ENCODE assay signal across 19 cellular contexts in the genomic region with DNA sequence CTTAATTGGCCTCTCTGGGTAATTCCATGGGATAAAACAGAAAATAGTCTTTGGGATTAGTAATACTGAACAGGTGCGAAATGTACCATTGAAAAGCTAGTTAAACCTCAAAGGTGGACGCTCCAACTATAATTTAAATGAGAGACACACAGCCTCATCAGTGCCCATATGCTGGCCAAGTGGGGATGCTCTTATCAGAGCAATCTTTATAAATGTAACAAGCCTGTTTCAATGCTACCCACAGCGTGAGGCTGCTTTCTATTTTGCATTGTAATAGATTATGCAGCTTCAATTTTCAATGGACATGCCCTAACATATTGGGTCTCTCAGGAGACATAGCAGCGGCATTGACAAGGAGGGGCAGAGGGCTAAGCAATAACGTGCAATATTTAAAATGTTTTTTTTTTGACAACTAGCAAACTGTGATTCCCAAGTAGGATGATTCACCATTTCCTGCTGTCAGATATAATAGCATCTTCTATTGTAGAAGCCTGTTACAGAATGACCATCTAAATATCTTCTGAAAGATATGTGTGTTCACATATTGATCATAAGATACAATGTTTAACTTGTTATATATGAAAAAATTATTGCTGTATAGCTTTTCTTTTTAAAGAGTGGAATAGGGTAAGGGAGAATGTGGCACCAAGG.
DNase-seq lines count a peak whose midpoint lies in the region; ATAC-seq and TF ChIP-seq lines count a peak whose summit lies in the region.
"Had no signal": no experiment of that assay in that cellular context is flagged by ENCODE, and none has a peak within 500 bp of the region (broad histone marks: within the 10 kb centered on the region; RNA-seq: fewer than 3 reads in every experiment).

No MANE protein-coding gene starts in this region.

- no peak for ATAC-seq in esophagus mucosa
- ATAC-seq in GM21825 (IDR thresholded peaks at IDR 0.05; ENCODE audit: unreplicated experiment) = no peak
- ATAC-seq: T-cell had no signal

- no peaks in the 10 kb centered on the region for H3K36me3 Mint-ChIP-seq in osteocyte (ENCODE audit: unreplicated experiment)
- H3K36me3 Mint-ChIP-seq: T-cell had no signal

- H3K4me1 Mint-ChIP-seq in osteocyte (ENCODE audit: unreplicated experiment) = peaks cover 30% of the 10 kb centered on the region
- H3K4me1 Mint-ChIP-seq: T-cell had no signal

- H3K9me3 Mint-ChIP-seq in osteocyte (ENCODE audit: unreplicated experiment) = no peaks in the 10 kb centered on the region
- H3K9me3 Mint-ChIP-seq: CD4-positive, alpha-beta T cell; T-cell had no signal

- no peak overlapping the region for H3K4me3 Mint-ChIP-seq in osteocyte (ENCODE audit: unreplicated experiment)
- H3K4me3 Mint-ChIP-seq: CD4-positive, alpha-beta T cell; T-cell had no signal

- H3K27ac Mint-ChIP-seq in osteocyte (ENCODE audit: unreplicated experiment) = peak overlapping the region; percentile 71
- H3K27ac Mint-ChIP-seq: CD4-positive, alpha-beta T cell; T-cell had no signal

- peak; percentile 17 for DNase-seq in EL
- DNase-seq in NCI-H69 (lab: John Stamatoyannopoulos, UW) = peak; percentile 47
- DNase-seq in amniotic stem cell (lab: John Stamatoyannopoulos, UW) = peak; percentile 1
- DNase-seq in osteocyte (ENCODE audit: extremely low spot score, unreplicated experiment) = no peak
- no peak for DNase-seq in T-helper 9 cell
- DNase-seq: Caco-2; CD4-positive, alpha-beta T cell; DMS 273 treated with DMSO at 0.1 percent for 48 hours; DMS79 treated with DMSO at 0.1 percent for 48 hours; KG1; NCI-H1092 treated with DMSO at 0.1 percent for 48 hours; NCI-H146; NCI-H2029; NCI-H446; RPMI8226; SHP77; T-cell had no signal

- TF ChIP-seq CTCF in osteocyte (IDR thresholded peaks at IDR 0.05) = no peak

- H3K27me3 Mint-ChIP-seq in osteocyte (ENCODE audit: unreplicated experiment) = no peaks in the 10 kb centered on the region

Comparison
In these comparisons a context has a peak if more than half of its experiments do, and no peak if none do; other contexts are left out.
1. DNase-seq: peak in EL (single experiment), NCI-H69 (single experiment) and amniotic stem cell (single experiment); none in osteocyte (single experiment) and T-helper 9 cell (single experiment).